Comparison of ENCODE assay signal across 12 cellular contexts in genomic region chr16:73082608-73083007, GRCh38. TPM values are rescaled to one million over a fixed set of nuclear protein-coding genes. Genes with fewer than 3 reads are reported as not detected.
DNase-seq lines count a peak whose midpoint lies in the region; ATAC-seq and TF ChIP-seq lines count a peak whose summit lies in the region.
"Had no signal": no experiment of that assay in that cellular context is flagged by ENCODE, and none has a peak within 500 bp of the region (broad histone marks: within the 10 kb centered on the region; RNA-seq: fewer than 3 reads in every experiment).

No MANE protein-coding gene starts in this region.

- DNase-seq in GM03348 (ENCODE audit: low spot score): peak; percentile 89
- peak; percentile 84 for DNase-seq in RWPE1 (ENCODE audit: low spot score)
- DNase-seq in fibroblast of pulmonary artery (ENCODE audit: low read depth): peak; percentile 96
- DNase-seq in skeletal muscle cell (ENCODE audit: low read depth): peak; percentile 93
- DNase-seq in epidermal melanocyte (ENCODE audit: insufficient read length, low spot score): no peak
- DNase-seq in tibial nerve (ENCODE audit: low spot score in 2 of 2): no peak
- DNase-seq: activated CD4-positive, alpha-beta T cell treated with anti-CD3 and anti-CD28 coated beads for 48 hours; activated naive CD8-positive, alpha-beta T cell treated with anti-CD3 and anti-CD28 coated beads, Interleukin-2, amount 50 U/mL, for 24 hours; GF-D8; natural killer cell had no signal

- H3K4me3 ChIP-seq in fibroblast of pulmonary artery (replicated peaks; ENCODE audit: low read depth, low read length) (no peak overlapping the region), skeletal muscle cell (ENCODE audit: low read depth, low read length) (no peak overlapping the region), tibial nerve (no peak overlapping the region)

- H3K27me3 ChIP-seq in tibial nerve: no peaks in the 10 kb centered on the region

- TF ChIP-seq CTCF in RWPE1 (conservative IDR thresholded peaks at IDR 0.05; ENCODE audit: low read depth): no peak
- no peak for TF ChIP-seq CTCF in fibroblast of pulmonary artery (IDR thresholded peaks at IDR 0.05; ENCODE audit: low read length, missing control alignments)
- no peak for TF ChIP-seq CTCF in tibial nerve (IDR thresholded peaks at IDR 0.05)

- POLR2A ChIA-PET in RWPE1 (lab: Yijun Ruan, JAX; ENCODE audit: low non-redundant PET): no interaction called here

- H3K36me3 ChIP-seq in tibial nerve: no peaks in the 10 kb centered on the region

- peaks cover 0 to 4% (median 0%) of the 10 kb centered on the region in 4 donors for H3K4me1 ChIP-seq in tibial nerve

- 30 to 31% methylated on average over 4 of the region's 4 CpGs for WGBS in tibial nerve, 2 donors

- H3K27ac ChIP-seq in RWPE1 (peak overlapping the region; percentile 98), tibial nerve (peak overlapping the region in 2 of 4 donors; percentile 59 to 72)

- ATAC-seq in GM21515 (IDR thresholded peaks at IDR 0.05; ENCODE audit: unreplicated experiment) (no peak), HG03039 (IDR thresholded peaks at IDR 0.05; ENCODE audit: unreplicated experiment) (no peak)
- ATAC-seq: activated naive CD8-positive, alpha-beta T cell treated with anti-CD3 and anti-CD28 coated beads, Interleukin-2, amount 50 U/mL, for 24 hours; natural killer cell had no signal

- peak in 1 of 2 donors; percentile 65 for TF ChIP-seq EP300 in tibial nerve (IDR thresholded peaks at IDR 0.05)

- H3K9me3 ChIP-seq in tibial nerve: peaks cover 0 to 9% (median 0%) of the 10 kb centered on the region in 4 donors

- CTCF ChIA-PET in RWPE1 (lab: Yijun Ruan, JAX): interaction anchor here (0.6 kb wide), 1 partner anchor 796 kb away, joined by 6 read pairs; no protein-coding TSS in a partner anchor

- no peak for TF ChIP-seq POLR2A in tibial nerve (IDR thresholded peaks at IDR 0.05)

RNA-seq across cellular contexts. Expression of gene ZFHX3, which starts 34.7 kb away (rescaled TPM):
- total RNA-seq in tibial nerve: 10 to 100 TPM; 36.3 to 44.0 (median 38.1) TPM

Comparison
In these comparisons a context has a peak if more than half of its experiments do, and no peak if none do; other contexts are left out.
1. DNase-seq: peak in GM03348 (single experiment), RWPE1 (single experiment), fibroblast of pulmonary artery (single experiment) and skeletal muscle cell (single experiment); none in epidermal melanocyte (single experiment) and tibial nerve (0 of 2).